Comparison of ENCODE assay signal across 20 cellular contexts in genomic region chrX:29530520-29530919, GRCh38.
A peak's percentile ranks its signal among the peaks of the same experiment; 100 is the strongest.
DNase-seq lines count a peak whose midpoint lies in the region; ATAC-seq, FAIRE-seq and TF ChIP-seq lines count a peak whose summit lies in the region.
"Had no signal": no experiment of that assay in that cellular context is flagged by ENCODE, and none has a peak within 500 bp of the region (broad histone marks: within the 10 kb centered on the region; RNA-seq: fewer than 3 reads in every experiment).

No MANE protein-coding gene starts in this region.

- H3K9ac ChIP-seq in SK-N-SH (no peak overlapping the region), fibroblast of lung (ENCODE audit: insufficient read depth, low read length) (no peak overlapping the region)

- H2AFZ ChIP-seq in SK-N-SH (ENCODE audit: low read depth) (no peak overlapping the region), fibroblast of lung (ENCODE audit: low read length) (no peak overlapping the region)
- H2AFZ ChIP-seq: GM23338 had no signal

- FAIRE-seq in RCC 7860 (lab: Jason Lieb, UNC) (no peak), D721Med (lab: Jason Lieb, UNC) (no peak)

- H3K27me3 ChIP-seq in SK-N-SH (ENCODE audit: insufficient read depth) (no peaks in the 10 kb centered on the region), fibroblast of lung (ENCODE audit: control insufficient read depth, insufficient read depth, low read length) (no peaks in the 10 kb centered on the region), psoas muscle (ENCODE audit: insufficient read depth in 3 of 3, low read length in 2 of 3) (no peaks in the 10 kb centered on the region)
- H3K27me3 ChIP-seq: SJSA1, spleen had no signal

- TF ChIP-seq RAD21 in SK-N-SH (IDR thresholded peaks at IDR 0.05; ENCODE audit: low read length) = no peak

- no peaks in the 10 kb centered on the region for H3K79me2 ChIP-seq in SK-N-SH (ENCODE audit: insufficient read depth)
- no peaks in the 10 kb centered on the region for H3K79me2 ChIP-seq in fibroblast of lung (ENCODE audit: control insufficient read depth, insufficient read depth, low read length)

- no peak for ATAC-seq in psoas muscle
- ATAC-seq: activated CD4-positive, CD25-positive, alpha-beta regulatory T cell treated with anti-CD3 and anti-CD28 coated beads, Interleukin-2, amount 50 U/mL, for 24 hours; activated naive CD8-positive, alpha-beta T cell treated with anti-CD3 and anti-CD28 coated beads, Interleukin-2, amount 50 U/mL, for 24 hours; GM23338 had no signal

- TF ChIP-seq CTCF in SK-N-SH (IDR thresholded peaks at IDR 0.05) (no peak), fibroblast of lung (conservative IDR thresholded peaks at IDR 0.05 in 1 of 2, IDR thresholded peaks at IDR 0.05 in 1 of 2; ENCODE audit: low read depth in 1 of 2, low read length in 2 of 2) (no peak), D721Med (IDR thresholded peaks at IDR 0.05; ENCODE audit: insufficient read depth, missing control alignments) (no peak), psoas muscle (IDR thresholded peaks at IDR 0.05) (no peak)

- TF ChIP-seq EP300 in SK-N-SH (IDR thresholded peaks at IDR 0.05; ENCODE audit: borderline replicate concordance in 1 of 2, low read depth in 1 of 2, low read length in 1 of 2) = 0 out of 4 replicates have a peak, but pooled peaks have one; percentile 12 to 29

- no peaks in the 10 kb centered on the region for H3K9me2 ChIP-seq in SK-N-SH

- 17% methylated on average over 3 of the region's 3 CpGs for WGBS in SK-N-SH (ENCODE audit: low lambda C conversion rate)
- 61 to 94% (median 76%) methylated on average over 3 of the region's 3 CpGs for WGBS in psoas muscle, 3 donors

- POLR2A ChIA-PET in SK-N-SH (lab: Yijun Ruan, JAX) = no interaction called here

- H4K20me1 ChIP-seq in SK-N-SH (ENCODE audit: insufficient read depth) = no peaks in the 10 kb centered on the region
- no peaks in the 10 kb centered on the region for H4K20me1 ChIP-seq in fibroblast of lung (ENCODE audit: control insufficient read depth, extremely low read depth, insufficient read depth, low read length)

- H3K36me3 ChIP-seq in SK-N-SH (replicated peaks in 1 of 2; ENCODE audit: control insufficient read depth in 1 of 2, insufficient read depth in 2 of 2, low read length in 1 of 2) = no peaks in the 10 kb centered on the region
- no peaks in the 10 kb centered on the region for H3K36me3 ChIP-seq in fibroblast of lung (ENCODE audit: control insufficient read depth, insufficient read depth, low read length)
- H3K36me3 ChIP-seq in psoas muscle (ENCODE audit: insufficient read depth in 1 of 2, low read depth in 1 of 2) = no peaks in the 10 kb centered on the region
- H3K36me3 ChIP-seq: prostate gland, SJSA1, spleen had no signal

- H3F3A ChIP-seq in SK-N-SH (replicated peaks; ENCODE audit: insufficient read depth) = no peaks in the 10 kb centered on the region

- H3K4me3 ChIP-seq in SK-N-SH (ENCODE audit: low read depth in 2 of 2, low read length in 1 of 2) (no peak overlapping the region), fibroblast of lung (replicated peaks in 1 of 4; ENCODE audit: control extremely low read depth in 1 of 4, insufficient read depth in 1 of 4, low read depth in 3 of 4, low read length in 4 of 4) (no peak overlapping the region), psoas muscle (no peak overlapping the region)
- H3K4me3 ChIP-seq: GM23338, prostate gland, SJSA1, spleen had no signal

- H3K4me2 ChIP-seq in SK-N-SH (no peak overlapping the region), fibroblast of lung (ENCODE audit: extremely low read depth, insufficient read depth, low read length) (no peak overlapping the region)
- H3K4me2 ChIP-seq: GM23338 had no signal

- H3K27ac ChIP-seq in SK-N-SH (ENCODE audit: low read depth in 2 of 2, low read length in 1 of 2) = no peak overlapping the region; a peak in 1 of 4 replicates
- no peak overlapping the region for H3K27ac ChIP-seq in fibroblast of lung (ENCODE audit: insufficient read depth, low read length)
- no peak overlapping the region for H3K27ac ChIP-seq in psoas muscle
- H3K27ac ChIP-seq: prostate gland, SJSA1, spleen had no signal

- CTCF ChIA-PET in SK-N-SH (lab: Yijun Ruan, JAX) = interaction anchor here (1.2 kb wide), 1 partner anchor 52 kb away, joined by 3 read pairs; no protein-coding TSS in a partner anchor

- H3K9me3 ChIP-seq in SK-N-SH (no peaks in the 10 kb centered on the region), fibroblast of lung (ENCODE audit: control insufficient read depth, insufficient read depth, low read depth, low read length) (no peaks in the 10 kb centered on the region), psoas muscle (no peaks in the 10 kb centered on the region)
- H3K9me3 ChIP-seq: prostate gland, SJSA1, spleen had no signal

- intact Hi-C loops in psoas muscle (cut with DNase I) = no loop called here

- DNase-seq in GM04504 (ENCODE audit: low read depth) = peak; percentile 32
- DNase-seq in SK-N-SH = no peak
- peak; percentile 51 to 57 for DNase-seq in fibroblast of lung (ENCODE audit: low read depth in 2 of 2)
- DNase-seq in stromal cell of bone marrow (ENCODE audit: low read depth) = peak; percentile 13
- DNase-seq in RCC 7860 (ENCODE audit: low spot score) = no peak
- DNase-seq in D721Med (ENCODE audit: insufficient read length, low spot score) = no peak
- DNase-seq in psoas muscle = no peak
- DNase-seq: activated naive CD8-positive, alpha-beta T cell treated with anti-CD3 and anti-CD28 coated beads, Interleukin-2, amount 50 U/mL, for 24 hours; CD4-positive, CD25-positive, alpha-beta regulatory T cell; cerebellar nuclear complex; effector memory CD4-positive, alpha-beta T cell; foreskin melanocyte; MV-4-11; NCI-H2081 treated with DMSO at 0.1 percent for 48 hours; NCI-H69; spleen had no signal

- H3K4me1 ChIP-seq in SK-N-SH (ENCODE audit: control insufficient read depth in 1 of 2, insufficient read depth in 2 of 2, low read depth in 1 of 2, low read length in 1 of 2) = no peaks in the 10 kb centered on the region
- no peaks in the 10 kb centered on the region for H3K4me1 ChIP-seq in fibroblast of lung (ENCODE audit: control insufficient read depth, extremely low read depth, insufficient read depth, low read length)
- H3K4me1 ChIP-seq in psoas muscle = no peaks in the 10 kb centered on the region
- H3K4me1 ChIP-seq: prostate gland, spleen had no signal

TF ChIP-seq in SK-N-SH, 30 proteins besides CTCF, POLR2A, EP300 and RAD21 (continues in another document):
- TF ChIP-seq NFIC (IDR thresholded peaks at IDR 0.05; ENCODE audit: borderline replicate concordance) (no peak), TEAD4 (IDR thresholded peaks at IDR 0.05; ENCODE audit: borderline replicate concordance, insufficient read depth) (peak; percentile 28; the same call in 1 of the 2 replicates), PBX3 (IDR thresholded peaks at IDR 0.05) (peak; percentile 59), CHD2 (IDR thresholded peaks at IDR 0.05; ENCODE audit: low read length, partially characterized antibody) (no peak), SIN3A (IDR thresholded peaks at IDR 0.05; ENCODE audit: borderline replicate concordance, low read depth, low read length) (no peak), ZBTB33 (IDR thresholded peaks at IDR 0.05; ENCODE audit: borderline replicate concordance, low read depth) (no peak), IRF3 (IDR thresholded peaks at IDR 0.05; ENCODE audit: low read depth, low read length) (no peak), FOSL2 (IDR thresholded peaks at IDR 0.05; ENCODE audit: borderline replicate concordance, low read depth) (peak; percentile 18; the same call in 1 of the 2 replicates), JUND (IDR thresholded peaks at IDR 0.05) (no peak), FOXM1 (IDR thresholded peaks at IDR 0.05; ENCODE audit: low read depth) (no peak), USF2 (IDR thresholded peaks at IDR 0.05; ENCODE audit: borderline replicate concordance, low read depth, low read length) (no peak), GABPA (IDR thresholded peaks at IDR 0.05; ENCODE audit: low read depth) (no peak)

Comparison
In these comparisons a context has a peak if more than half of its experiments do, and no peak if none do; other contexts are left out.
1. DNase-seq: peak in GM04504 (single experiment), fibroblast of lung (2 of 2) and stromal cell of bone marrow (single experiment); none in SK-N-SH (single experiment), RCC 7860 (single experiment), D721Med (single experiment) and psoas muscle (0 of 2).